In genomic region chr2:127420039-127420864, GRCh38 we compare ENCODE assay signal across 20 cellular contexts. TPM values are rescaled to one million over a fixed set of nuclear protein-coding genes. Genes with fewer than 3 reads are reported as not detected.
"Had no signal": no experiment of that assay in that cellular context is flagged by ENCODE, and none has a peak within 500 bp of the region (broad histone marks: within the 10 kb centered on the region; RNA-seq: fewer than 3 reads in every experiment).

No MANE protein-coding gene starts in this region.

- H3K9me3 Mint-ChIP-seq: activated B cell treated with CpG ODN at 0.5 μM for 24 hours; activated CD8-positive, alpha-beta T cell treated with anti-CD3 and anti-CD28 coated beads for 36 hours; activated T-helper 1 cell treated with anti-CD3 and anti-CD28 coated beads, Interleukin-12 subunit alpha, Interleukin-12 subunit beta, Interleukin-2, Interleukin-4 antibody, amounts not matched to agents 30 ng/mL and 10 ng/mL and 1 ng/mL, durations not matched to agents 14 hours and 24 hours and 36 hours; stimulated activated naive B cell treated with anti-CD40 and anti-IgM and Interleukin-4, amounts not matched to agents 10 μg/mL and 1 μg/mL and 100 μg/mL, for 72 hours; T-helper 2 cell treated with Interferon-gamma antibody and Interleukin-4, amounts not matched to agents 5 μg/mL and 100 μg/mL, for 36 hours had no signal

- H3K4me3 ChIP-seq: esophagus squamous epithelium, lung, tibial nerve had no signal

- H3K27ac ChIP-seq: brain microvascular endothelial cell, esophagus squamous epithelium, tibial nerve had no signal

- H3K36me3 ChIP-seq: brain microvascular endothelial cell, esophagus squamous epithelium, tibial nerve had no signal

- ATAC-seq: activated CD8-positive, alpha-beta T cell treated with anti-CD3 and anti-CD28 coated beads for 36 hours; stimulated activated naive B cell treated with anti-CD40 and anti-IgM and Interleukin-4, amounts not matched to agents 10 μg/mL and 1 μg/mL and 100 μg/mL, for 72 hours had no signal

- H3K9me3 ChIP-seq: esophagus squamous epithelium, tibial nerve had no signal

- H3K27ac Mint-ChIP-seq: activated B cell treated with CpG ODN at 0.5 μM for 24 hours; activated CD8-positive, alpha-beta T cell treated with anti-CD3 and anti-CD28 coated beads for 36 hours; activated T-helper 1 cell treated with anti-CD3 and anti-CD28 coated beads, Interleukin-12 subunit alpha, Interleukin-12 subunit beta, Interleukin-2, Interleukin-4 antibody, amounts not matched to agents 30 ng/mL and 10 ng/mL and 1 ng/mL, durations not matched to agents 14 hours and 24 hours and 36 hours; stimulated activated naive B cell treated with anti-CD40 and anti-IgM and Interleukin-4, amounts not matched to agents 10 μg/mL and 1 μg/mL and 100 μg/mL, for 72 hours; T-helper 2 cell treated with Interferon-gamma antibody and Interleukin-4, amounts not matched to agents 5 μg/mL and 100 μg/mL, for 36 hours had no signal

- H3K4me3 Mint-ChIP-seq: activated B cell treated with CpG ODN at 0.5 μM for 24 hours; activated CD8-positive, alpha-beta T cell treated with anti-CD3 and anti-CD28 coated beads for 36 hours; activated T-helper 1 cell treated with anti-CD3 and anti-CD28 coated beads, Interleukin-12 subunit alpha, Interleukin-12 subunit beta, Interleukin-2, Interleukin-4 antibody, amounts not matched to agents 30 ng/mL and 10 ng/mL and 1 ng/mL, durations not matched to agents 14 hours and 24 hours and 36 hours; stimulated activated naive B cell treated with anti-CD40 and anti-IgM and Interleukin-4, amounts not matched to agents 10 μg/mL and 1 μg/mL and 100 μg/mL, for 72 hours; T-helper 2 cell treated with Interferon-gamma antibody and Interleukin-4, amounts not matched to agents 5 μg/mL and 100 μg/mL, for 36 hours had no signal

- DNase-seq: activated B cell treated with CpG ODN at 0.5 μM for 24 hours; activated CD4-positive, alpha-beta T cell treated with anti-CD3 and anti-CD28 coated beads for 48 hours; activated CD8-positive, alpha-beta T cell treated with anti-CD3 and anti-CD28 coated beads for 36 hours; anterior cingulate cortex; brain microvascular endothelial cell; effector CD8-positive, alpha-beta T cell; esophagus squamous epithelium; glutamatergic neuron; hypothalamus; retina; stimulated activated CD4-positive, alpha-beta T cell treated with anti-CD3 and anti-CD28 coated beads, Interleukin-2, amount 100 ng/mL, for 48 hours; stimulated activated naive B cell treated with anti-CD40 and anti-IgM and Interleukin-4, amounts not matched to agents 10 μg/mL and 1 μg/mL and 100 μg/mL, for 72 hours had no signal

RNA-seq across cellular contexts. Expression of gene PROC, which starts 2.0 kb away (rescaled TPM):
- total RNA-seq: activated B cell treated with CpG ODN at 0.5 μM for 24 hours; activated CD8-positive, alpha-beta T cell treated with anti-CD3 and anti-CD28 coated beads for 36 hours; endothelial cell of umbilical vein; fibroblast of villous mesenchyme; skeletal muscle tissue; subcutaneous adipose tissue; tibial nerve had no signal
